In genomic region chr18:3447895-3448844, GRCh38 we compare ENCODE assay signal across 8 cellular contexts. TPM values are rescaled to one million over a fixed set of nuclear protein-coding genes. Genes with fewer than 3 reads are reported as not detected.
DNase-seq lines count a peak whose midpoint lies in the region; ATAC-seq, FAIRE-seq and TF ChIP-seq lines count a peak whose summit lies in the region.

No MANE protein-coding gene starts in this region.

- peak; percentile 13 for TF ChIP-seq CTCF in AG09309 (IDR thresholded peaks at IDR 0.05; ENCODE audit: control insufficient read depth, insufficient read depth, low read depth, low read length, missing control alignments)
- TF ChIP-seq CTCF in activated B cell treated with CpG ODN at 0.5 μM for 24 hours (IDR thresholded peaks at IDR 0.05), result no peak
- TF ChIP-seq CTCF in kidney (IDR thresholded peaks at IDR 0.05; ENCODE audit: borderline replicate concordance, extremely low read depth, insufficient read depth), result no peak

- intact Hi-C loops in activated B cell treated with CpG ODN at 0.5 μM for 24 hours (cut with micrococcal nuclease) (loop anchor here (1.0 to 2.0 kb wide), 10 partner anchors 46 to 793 kb away; partner anchors contain the start of genes EMILIN2, LPIN2, MYL12A and SMCHD1), kidney (cut with DNase I) (no loop called here)

- no peaks in the 10 kb centered on the region for H3K9me3 ChIP-seq in kidney (ENCODE audit: control insufficient read depth in 1 of 2, low read length in 2 of 2)

- peak; percentile 51 for FAIRE-seq in kidney (lab: Jason Lieb, UNC)

- peak; percentile 90 for DNase-seq in AG09309 (ENCODE audit: low read depth)
- peak; percentile 61 for DNase-seq in NCI-H2227 treated with DMSO at 0.1 percent for 48 hours (lab: John Stamatoyannopoulos, UW)
- DNase-seq in activated B cell treated with CpG ODN at 0.5 μM for 24 hours, result peak; percentile 77
- peak; percentile 80 to 89 for DNase-seq in central memory CD8-positive, alpha-beta T cell (ENCODE audit: low spot score in 2 of 2)
- DNase-seq in kidney, result peak; percentile 99
- peak; percentile 56 to 61 for DNase-seq in stimulated activated CD4-positive, alpha-beta T cell treated with anti-CD3 and anti-CD28 coated beads, Interleukin-15, amount 100 ng/mL, for 1 hour (ENCODE audit: low read depth in 1 of 2, low spot score in 1 of 2)

- peak overlapping the region; percentile 93 for H3K4me3 ChIP-seq in AG09309 (ENCODE audit: control insufficient read depth, low read depth, low read length)
- peak overlapping the region; percentile 90 to 97 for H3K4me3 ChIP-seq in kidney (ENCODE audit: low read length in 2 of 2)

- peak overlapping the region; percentile 100 for H3K27ac Mint-ChIP-seq in activated B cell treated with CpG ODN at 0.5 μM for 24 hours
- peak overlapping the region; percentile 100 for H3K27ac Mint-ChIP-seq in central memory CD8-positive, alpha-beta T cell (ENCODE audit: low read depth)

- peak overlapping the region; percentile 96 to 100 for H3K9ac ChIP-seq in kidney (ENCODE audit: low read length in 2 of 2)

- ATAC-seq in GM19023 (IDR thresholded peaks at IDR 0.05; ENCODE audit: unreplicated experiment), result peak; percentile 71
- ATAC-seq in HG03196 (IDR thresholded peaks at IDR 0.05; ENCODE audit: unreplicated experiment), result peak; percentile 70
- ATAC-seq in activated B cell treated with CpG ODN at 0.5 μM for 24 hours (ENCODE audit: low read depth), result peak; percentile 45
- peak; percentile 47 for ATAC-seq in central memory CD8-positive, alpha-beta T cell (replicated peaks; ENCODE audit: extremely low read depth, poor library complexity, severe bottlenecking)

- peaks cover 34% of the 10 kb centered on the region for H3K4me1 Mint-ChIP-seq in activated B cell treated with CpG ODN at 0.5 μM for 24 hours
- peaks cover 25% of the 10 kb centered on the region for H3K4me1 Mint-ChIP-seq in central memory CD8-positive, alpha-beta T cell

- no peaks in the 10 kb centered on the region for H3K36me3 ChIP-seq in kidney (ENCODE audit: control insufficient read depth in 1 of 2, insufficient read depth in 2 of 2, low read length in 2 of 2)

- H3K4me1 ChIP-seq in kidney (ENCODE audit: control insufficient read depth in 1 of 2, insufficient read depth in 1 of 2, low read depth in 1 of 2, low read length in 2 of 2), result no peaks in the 10 kb centered on the region

- H3K4me3 Mint-ChIP-seq in activated B cell treated with CpG ODN at 0.5 μM for 24 hours, result peak overlapping the region; percentile 96
- peak overlapping the region; percentile 96 for H3K4me3 Mint-ChIP-seq in central memory CD8-positive, alpha-beta T cell

- H3K36me3 Mint-ChIP-seq in activated B cell treated with CpG ODN at 0.5 μM for 24 hours (ENCODE audit: low read depth), result peaks cover 34% of the 10 kb centered on the region
- H3K36me3 Mint-ChIP-seq in central memory CD8-positive, alpha-beta T cell (ENCODE audit: insufficient read depth), result peaks cover 55% of the 10 kb centered on the region

- POLR2A ChIA-PET in activated B cell treated with CpG ODN at 0.5 μM for 24 hours (lab: Charles Lee), result interaction anchor here (0.6 to 10.3 kb wide), 52 partner anchors 8 to 601 kb away, joined by 3 to 432 read pairs (median 5); partner anchors contain the start of genes MYL12A and MYL12B

- H3K27me3 Mint-ChIP-seq in activated B cell treated with CpG ODN at 0.5 μM for 24 hours, result no peaks in the 10 kb centered on the region
- no peaks in the 10 kb centered on the region for H3K27me3 Mint-ChIP-seq in central memory CD8-positive, alpha-beta T cell

- peak overlapping the region; percentile 98 to 99 for H3K27ac ChIP-seq in kidney (ENCODE audit: low read depth in 2 of 2, low read length in 2 of 2)

- no peaks in the 10 kb centered on the region for H3K9me3 Mint-ChIP-seq in activated B cell treated with CpG ODN at 0.5 μM for 24 hours
- H3K9me3 Mint-ChIP-seq in central memory CD8-positive, alpha-beta T cell, result no peaks in the 10 kb centered on the region

- CTCF ChIA-PET in activated B cell treated with CpG ODN at 0.5 μM for 24 hours (lab: Charles Lee), result interaction anchor here (0.6 to 2.7 kb wide), 16 partner anchors 9 to 218 kb away, joined by 3 to 18 read pairs (median 4); no protein-coding TSS in a partner anchor

RNA-seq across cellular contexts. Expression of gene TGIF1, which starts 1.8 kb away (rescaled TPM):
- 76.3 and 90.3 TPM in 2 replicates for total RNA-seq in activated B cell treated with CpG ODN at 0.5 μM for 24 hours
- 93.8 TPM for total RNA-seq in kidney
- polyA plus RNA-seq in kidney (ENCODE audit: insufficient read depth, low read depth, low replicate concordance), result 38.5 TPM

Comparison
In these comparisons a context has a peak if more than half of its experiments do, and no peak if none do; other contexts are left out.
1. Peak in every context shown above with its lines: DNase-seq, ATAC-seq, H3K4me3 ChIP-seq and H3K27ac ChIP-seq.